In genomic region chr17:81036128-81036891, GRCh38 we compare ENCODE assay signal across 8 cellular contexts. TPM values are rescaled to one million over a fixed set of nuclear protein-coding genes. Genes with fewer than 3 reads are reported as not detected.
DNase-seq lines count a peak whose midpoint lies in the region; ATAC-seq and TF ChIP-seq lines count a peak whose summit lies in the region.

No MANE protein-coding gene starts in this region.

- TF ChIP-seq POLR2A in right lobe of liver (IDR thresholded peaks at IDR 0.05) = no peak

- CTCF ChIA-PET in MCF 10A (lab: Yijun Ruan, JAX) = interaction anchor here (0.7 to 2.1 kb wide), 5 partner anchors 14 to 66 kb away, joined by 3 to 20 read pairs (median 5); no protein-coding TSS in a partner anchor

- TF ChIP-seq CTCF in MCF 10A (IDR thresholded peaks at IDR 0.05; ENCODE audit: unreplicated experiment) (no peak), right lobe of liver (IDR thresholded peaks at IDR 0.05) (no peak), type B pancreatic cell (conservative IDR thresholded peaks at IDR 0.05) (no peak)

- peaks cover 18% of the 10 kb centered on the region for H3K4me1 Mint-ChIP-seq in activated T-cell treated with anti-CD3 and anti-CD28 coated beads, Interleukin-2, amount 50 U/mL, for 72 hours (ENCODE audit: low read depth)
- H3K4me1 Mint-ChIP-seq in MCF 10A (ENCODE audit: insufficient read depth, unreplicated experiment) (peaks cover 50% of the 10 kb centered on the region), type B pancreatic cell (ENCODE audit: unreplicated experiment) (peaks cover 51% of the 10 kb centered on the region)

- peak overlapping the region; percentile 43 to 82 (median 72) for H3K27ac ChIP-seq in right lobe of liver

- no peak for DNase-seq in activated T-cell treated with anti-CD3 and anti-CD28 coated beads, Interleukin-2, amount 50 U/mL, for 72 hours
- DNase-seq in activated T-cell treated with anti-CD3 and anti-CD28 coated beads for 4 hours (no peak), MCF 10A (ENCODE audit: unreplicated experiment) (peak; percentile 26), right lobe of liver (peak; percentile 46 to 72 (median 69)), type B pancreatic cell (ENCODE audit: extremely low spot score, unreplicated experiment) (no peak), OCI-M1 (lab: John Stamatoyannopoulos, UW) (no peak), GM03348 (ENCODE audit: low spot score) (no peak)

- peak overlapping the region; percentile 77 to 83 for H3K4me3 Mint-ChIP-seq in activated T-cell treated with anti-CD3 and anti-CD28 coated beads, Interleukin-2, amount 50 U/mL, for 72 hours
- peak overlapping the region; percentile 81 for H3K4me3 Mint-ChIP-seq in MCF 10A (ENCODE audit: unreplicated experiment)
- peak overlapping the region; percentile 94 for H3K4me3 Mint-ChIP-seq in type B pancreatic cell

- H3K4me3 ChIP-seq in right lobe of liver = peak overlapping the region; percentile 47 to 85 (median 73)

- peak overlapping the region; percentile 26 for H3K27ac Mint-ChIP-seq in activated T-cell treated with anti-CD3 and anti-CD28 coated beads, Interleukin-2, amount 50 U/mL, for 72 hours
- H3K27ac Mint-ChIP-seq in MCF 10A (ENCODE audit: low read depth, unreplicated experiment) (peak overlapping the region; percentile 79), type B pancreatic cell (peak overlapping the region; percentile 97)

- peaks cover 0 to 1% of the 10 kb centered on the region in 2 donors for H3K36me3 Mint-ChIP-seq in activated T-cell treated with anti-CD3 and anti-CD28 coated beads, Interleukin-2, amount 50 U/mL, for 72 hours (ENCODE audit: insufficient read depth in 2 of 2)
- H3K36me3 Mint-ChIP-seq in MCF 10A (ENCODE audit: insufficient read depth, unreplicated experiment) = peaks cover 31% of the 10 kb centered on the region
- H3K36me3 Mint-ChIP-seq in type B pancreatic cell = peaks cover 3% of the 10 kb centered on the region

- no peaks in the 10 kb centered on the region for H3K9me3 ChIP-seq in right lobe of liver

- POLR2A ChIA-PET in MCF 10A (lab: Yijun Ruan, JAX) = interaction anchor here (0.6 to 8.2 kb wide), 16 partner anchors 9 to 203 kb away, joined by 3 to 60 read pairs (median 6); partner anchors contain the start of genes CEP131, NDUFAF8 and TEPSIN

- BruUV-seq in MCF 10A (replicated peaks; lab: Mats Ljungman, UMichigan) = TSS peak; percentile 64

- H3K27me3 Mint-ChIP-seq in activated T-cell treated with anti-CD3 and anti-CD28 coated beads, Interleukin-2, amount 50 U/mL, for 72 hours (ENCODE audit: low read depth) = peaks cover 32% of the 10 kb centered on the region
- H3K27me3 Mint-ChIP-seq in MCF 10A (ENCODE audit: insufficient read depth, unreplicated experiment) (no peaks in the 10 kb centered on the region), type B pancreatic cell (no peaks in the 10 kb centered on the region)

- no peak for ATAC-seq in activated T-cell treated with anti-CD3 and anti-CD28 coated beads, Interleukin-2, amount 50 U/mL, for 72 hours (replicated peaks in 1 of 2)
- peak in 3 of 4 donors; percentile 3 to 13 (median 6) for ATAC-seq in right lobe of liver
- ATAC-seq in HG03039 (IDR thresholded peaks at IDR 0.05; ENCODE audit: unreplicated experiment) = no peak

- WGBS in right lobe of liver (ENCODE audit: insufficient coverage, low coverage, low lambda C conversion rate, missing lambda C conversion rate) = 16% methylated on average over 14 of the region's 26 CpGs

- intact Hi-C loops in MCF 10A (cut with micrococcal nuclease) = loop anchor here (2.0 kb wide), 1 partner anchor 14 kb away; no protein-coding TSS in a partner anchor
- intact Hi-C loops in right lobe of liver (cut with DNase I) = no loop called here

- H3K27me3 ChIP-seq in right lobe of liver = no peaks in the 10 kb centered on the region

- H3K9me3 Mint-ChIP-seq in activated T-cell treated with anti-CD3 and anti-CD28 coated beads, Interleukin-2, amount 50 U/mL, for 72 hours = no peaks in the 10 kb centered on the region
- H3K9me3 Mint-ChIP-seq in MCF 10A (ENCODE audit: unreplicated experiment) = no peaks in the 10 kb centered on the region
- H3K9me3 Mint-ChIP-seq in type B pancreatic cell = no peaks in the 10 kb centered on the region

- peaks cover 0 to 66% (median 33%) of the 10 kb centered on the region in 4 donors for H3K4me1 ChIP-seq in right lobe of liver

- no peaks in the 10 kb centered on the region for H3K36me3 ChIP-seq in right lobe of liver

RNA-seq across cellular contexts. Expression of gene BAIAP2, which starts 1.4 kb away (rescaled TPM):
- total RNA-seq in activated T-cell treated with anti-CD3 and anti-CD28 coated beads, Interleukin-2, amount 50 U/mL, for 72 hours = 1 to 10 TPM; 8.7 TPM
- total RNA-seq in MCF 10A (2022) = 46.4 and 67.0 TPM in 2 replicates
- total RNA-seq in right lobe of liver = 100 to 1,000 TPM in 1 of 6 experiments, 10 to 100 TPM in 5; 46.6 to 139 (median 63.3) TPM
- total RNA-seq in type B pancreatic cell (ENCODE audit: low replicate concordance) = 62.7 and 120 TPM in 2 replicates

RNA-seq across cellular contexts. Expression of gene CHMP6, which starts 44.7 kb away (rescaled TPM):
- 10 to 100 TPM; 11.2 to 12.2 TPM for total RNA-seq in activated T-cell treated with anti-CD3 and anti-CD28 coated beads, Interleukin-2, amount 50 U/mL, for 72 hours
- total RNA-seq in MCF 10A (2022) (19.5 and 22.6 TPM in 2 replicates), right lobe of liver (10 to 100 TPM; 13.4 to 27.8 (median 15.6) TPM), type B pancreatic cell (ENCODE audit: low replicate concordance) (29.1 and 33.4 TPM in 2 replicates)

Comparison
In these comparisons a context has a peak if more than half of its experiments do, and no peak if none do; other contexts are left out.
1. ATAC-seq: peak in right lobe of liver (3 of 4); none in activated T-cell treated with anti-CD3 and anti-CD28 coated beads, Interleukin-2, amount 50 U/mL, for 72 hours (0 of 2) and HG03039 (single experiment).
2. DNase-seq: peak in MCF 10A (single experiment) and right lobe of liver (3 of 3); none in activated T-cell treated with anti-CD3 and anti-CD28 coated beads, Interleukin-2, amount 50 U/mL, for 72 hours (0 of 2), activated T-cell treated with anti-CD3 and anti-CD28 coated beads for 4 hours (single experiment), type B pancreatic cell (single experiment), OCI-M1 (single experiment) and GM03348 (single experiment).
3. H3K27ac Mint-ChIP-seq: peak in every context shown above with its lines; median percentile 97 in type B pancreatic cell; 79 in MCF 10A; 26 in activated T-cell treated with anti-CD3 and anti-CD28 coated beads, Interleukin-2, amount 50 U/mL, for 72 hours.
4. Peak in every context shown above with its lines, with median percentiles within 50 percentile points of each other: H3K4me3 Mint-ChIP-seq.